In the genomic region with DNA sequence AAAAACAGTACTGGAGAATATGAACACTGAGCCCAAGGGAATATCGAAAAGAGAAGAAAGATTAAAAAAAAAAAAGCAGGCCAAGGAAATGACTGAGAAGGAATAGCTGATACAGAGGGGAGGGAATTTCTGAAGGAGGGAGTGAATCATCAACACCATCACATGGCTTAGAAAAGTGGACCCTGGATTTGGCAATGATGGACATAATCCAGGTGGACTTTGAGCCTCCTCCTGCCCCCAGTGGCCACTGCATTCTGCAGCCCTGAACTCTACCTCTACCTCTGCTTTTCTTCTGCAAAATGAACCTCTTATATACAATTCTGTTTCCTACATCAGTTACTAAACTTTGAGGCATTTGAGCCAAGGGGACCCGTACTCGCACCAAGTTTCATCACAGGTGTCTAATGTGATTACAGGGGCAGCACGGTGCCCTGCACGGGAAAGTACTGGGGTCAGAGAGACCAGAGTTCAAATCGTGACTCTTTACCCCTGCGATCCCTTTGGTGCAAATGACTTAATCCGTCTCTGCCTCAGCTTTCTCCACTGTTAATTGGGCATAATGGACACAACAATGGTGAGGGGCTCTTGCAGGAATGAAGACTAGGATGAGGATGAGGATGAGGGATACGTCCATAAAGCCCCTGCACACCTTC, we compare ENCODE assay signal across 8 cellular contexts. TPM values are rescaled to one million over a fixed set of nuclear protein-coding genes. Genes with fewer than 3 reads are reported as not detected.
DNase-seq lines count a peak whose midpoint lies in the region; ATAC-seq, FAIRE-seq and TF ChIP-seq lines count a peak whose summit lies in the region.

No MANE protein-coding gene starts in this region.

- WGBS in GM12878 (ENCODE audit: insufficient coverage, insufficient replicate concordance, low lambda C conversion rate, missing lambda C conversion rate), result 86% methylated on average over 9 of the region's 9 CpGs
- 84% methylated on average over 9 of the region's 9 CpGs for WGBS in mesenchymal stem cell

- 0 out of 3 replicates have a peak, but pooled peaks have one; percentile 9 for ATAC-seq in GM12878
- ATAC-seq in HG03045 (IDR thresholded peaks at IDR 0.05; ENCODE audit: unreplicated experiment), result no peak

- TF ChIP-seq POLR2A in GM12878 (IDR thresholded peaks at IDR 0.05; ENCODE audit: low read depth, low read length), result no peak

- H3K9me3 ChIP-seq in GM12878 (replicated peaks; ENCODE audit: control insufficient read depth, insufficient read depth, low read length), result no peaks in the 10 kb centered on the region
- H3K9me3 ChIP-seq in mesenchymal stem cell (ENCODE audit: control insufficient read depth, low read length), result no peaks in the 10 kb centered on the region

- RAD21 ChIA-PET in GM12878 (lab: Charles Lee; ENCODE audit: unreplicated experiment), result interaction anchor here (1.0 to 1.7 kb wide), 5 partner anchors 39 to 515 kb away, joined by 3 to 6 read pairs (median 3); partner anchors contain the start of gene FRYL

- peak overlapping the region; percentile 97 for H2AK5ac ChIP-seq in mesenchymal stem cell (ENCODE audit: low read length, severe bottlenecking)

- H3K79me1 ChIP-seq in mesenchymal stem cell (replicated peaks; ENCODE audit: low read length, poor library complexity, severe bottlenecking), result no peaks in the 10 kb centered on the region

- H2AFZ ChIP-seq in GM12878 (ENCODE audit: control insufficient read depth, low read depth, low read length), result no peak overlapping the region
- H2AFZ ChIP-seq in mesenchymal stem cell (ENCODE audit: low read depth, low read length), result no peak overlapping the region

- CTCF ChIA-PET in GM12878 (lab: Yijun Ruan, JAX), result interaction anchor here (1.4 to 3.8 kb wide), 4 partner anchors 75 to 327 kb away, joined by 4 to 23 read pairs (median 4); no protein-coding TSS in a partner anchor

- H2BK15ac ChIP-seq in mesenchymal stem cell (ENCODE audit: low read depth, poor library complexity, severe bottlenecking), result no peak overlapping the region

- in situ Hi-C loops in GM12878 (cut with MboI), result no loop called here

- H3K4me3 ChIP-seq in GM12878, result peak overlapping the region; percentile 86
- peak overlapping the region; percentile 65 to 70 for H3K4me3 ChIP-seq in mesenchymal stem cell (ENCODE audit: insufficient read depth in 1 of 2, low read depth in 1 of 2, low read length in 2 of 2)

- H3K9ac ChIP-seq in GM12878 (ENCODE audit: control insufficient read depth, insufficient read depth, low read length), result no peak overlapping the region
- H3K9ac ChIP-seq in mesenchymal stem cell (ENCODE audit: low read length), result peak overlapping the region; percentile 50

- TF ChIP-seq CTCF in GM12878 (IDR thresholded peaks at IDR 0.05 in 2 of 3, conservative IDR thresholded peaks at IDR 0.05 in 1 of 3; ENCODE audit: control insufficient read depth in 2 of 3, extremely low read depth in 1 of 3, insufficient read depth in 1 of 3, low read depth in 3 of 3, low read length in 3 of 3), result peak in 1 of 3 experiments; percentile 20; a peak in 1 of 6 replicates

- H4K20me1 ChIP-seq in GM12878 (ENCODE audit: control insufficient read depth, insufficient read depth), result no peaks in the 10 kb centered on the region

- peak overlapping the region; percentile 19 for H4K8ac ChIP-seq in mesenchymal stem cell (ENCODE audit: low read length)

- SMC1A ChIA-PET in GM12878 (lab: Charles Lee; ENCODE audit: uncharacterized antibody, unreplicated experiment), result interaction anchor here (1.1 kb wide), 1 partner anchor 53 kb away, joined by 3 read pairs; no protein-coding TSS in a partner anchor

- H3K36me3 ChIP-seq in GM12878 (ENCODE audit: control insufficient read depth in 2 of 2, insufficient read depth in 2 of 2, low read length in 1 of 2), result peaks cover 0 to 9% of the 10 kb centered on the region in 2 experiments; a peak in 1 of 4 replicates
- H3K36me3 ChIP-seq in mesenchymal stem cell (ENCODE audit: control insufficient read depth in 1 of 2, insufficient read depth in 2 of 2, low read depth in 1 of 2, low read length in 2 of 2), result peaks cover 2 to 6% of the 10 kb centered on the region in 2 experiments

- H2BK120ac ChIP-seq in mesenchymal stem cell (ENCODE audit: low read depth, low read length), result no peak overlapping the region

- no peak overlapping the region for H3K27ac ChIP-seq in GM12878 (ENCODE audit: control insufficient read depth, insufficient read depth)
- H3K27ac ChIP-seq in mesenchymal stem cell (ENCODE audit: low read length, poor library complexity, severe bottlenecking), result peak overlapping the region; percentile 96

- intact Hi-C loops in GM12878 (cut with micrococcal nuclease; ENCODE audit: unreplicated experiment), result loop anchor here (2.0 to 5.0 kb wide), 3 partner anchors 125 to 327 kb away; partner anchors contain the start of gene FRYL

- H4K91ac ChIP-seq in mesenchymal stem cell (ENCODE audit: low read length), result no peak overlapping the region

- H3K27me3 ChIP-seq in GM12878 (replicated peaks in 1 of 2; ENCODE audit: control insufficient read depth in 2 of 2, insufficient read depth in 2 of 2, low read length in 1 of 2) (no peaks in the 10 kb centered on the region), mesenchymal stem cell (ENCODE audit: control insufficient read depth in 1 of 2, insufficient read depth in 1 of 2, low read length in 2 of 2) (no peaks in the 10 kb centered on the region)

- no TSS peak for BruUV-seq in GM12878 (replicated peaks; lab: Mats Ljungman, UMichigan)

- H3K4me1 ChIP-seq in GM12878 (ENCODE audit: control insufficient read depth, insufficient read depth, low read length) (0 out of 2 replicates have a peak, but pooled peaks cover 4% of the 10 kb centered on the region), mesenchymal stem cell (ENCODE audit: control insufficient read depth, insufficient read depth, low read depth, low read length) (peaks cover 24% of the 10 kb centered on the region)

- H3K14ac ChIP-seq in mesenchymal stem cell (ENCODE audit: low read length in 2 of 2), result no peak overlapping the region

- DNase-seq in AG20443 (ENCODE audit: low spot score) (peak; percentile 30), HT1080 (ENCODE audit: low read depth) (peak; percentile 79), GM12878 (ENCODE audit: low read depth, low spot score) (no peak), mesenchymal stem cell (peak; percentile 52), NCI-H345 (lab: John Stamatoyannopoulos, UW) (no peak), NCI-H524 treated with DMSO at 0.1 percent for 48 hours (lab: John Stamatoyannopoulos, UW) (no peak), superior temporal gyrus (ENCODE audit: extremely low spot score) (no peak)

- no peak overlapping the region for H3K23ac ChIP-seq in mesenchymal stem cell (ENCODE audit: low read length in 2 of 2)

- peaks cover 5% of the 10 kb centered on the region for H3K79me2 ChIP-seq in GM12878 (ENCODE audit: control insufficient read depth, insufficient read depth, low read length)

- no peak for FAIRE-seq in GM12878 (lab: Jason Lieb, UNC)

- POLR2A ChIA-PET in GM12878 (lab: Charles Lee), result no interaction called here

- peak overlapping the region; percentile 13 to 47 for H3K4ac ChIP-seq in mesenchymal stem cell (ENCODE audit: low read depth in 1 of 2, low read length in 2 of 2)

- H2BK12ac ChIP-seq in mesenchymal stem cell (ENCODE audit: low read length in 2 of 2), result no peak overlapping the region

- H3K4me2 ChIP-seq in GM12878 (ENCODE audit: control insufficient read depth, insufficient read depth), result peak overlapping the region; percentile 93
- peak overlapping the region; percentile 37 for H3K4me2 ChIP-seq in mesenchymal stem cell (ENCODE audit: low read length, poor library complexity, severe bottlenecking)

- H3K18ac ChIP-seq in mesenchymal stem cell (ENCODE audit: low read depth in 1 of 2, low read length in 2 of 2), result peak overlapping the region in 1 of 2 experiments; percentile 15

- no peak for TF ChIP-seq RAD21 in GM12878 (IDR thresholded peaks at IDR 0.05; ENCODE audit: insufficient read depth, low read depth, low read length)

- TF ChIP-seq EP300 in GM12878 (IDR thresholded peaks at IDR 0.05; ENCODE audit: borderline replicate concordance in 1 of 2, control insufficient read depth in 1 of 2, low read depth in 2 of 2, low read length in 2 of 2), result no peak

- peak overlapping the region; percentile 1 for H2BK5ac ChIP-seq in mesenchymal stem cell (ENCODE audit: low read depth, low read length, poor library complexity, severe bottlenecking)

TF ChIP-seq in GM12878, 131 proteins besides CTCF, POLR2A, EP300 and RAD21 (continues in another document):
- TF ChIP-seq, protein P1, sequence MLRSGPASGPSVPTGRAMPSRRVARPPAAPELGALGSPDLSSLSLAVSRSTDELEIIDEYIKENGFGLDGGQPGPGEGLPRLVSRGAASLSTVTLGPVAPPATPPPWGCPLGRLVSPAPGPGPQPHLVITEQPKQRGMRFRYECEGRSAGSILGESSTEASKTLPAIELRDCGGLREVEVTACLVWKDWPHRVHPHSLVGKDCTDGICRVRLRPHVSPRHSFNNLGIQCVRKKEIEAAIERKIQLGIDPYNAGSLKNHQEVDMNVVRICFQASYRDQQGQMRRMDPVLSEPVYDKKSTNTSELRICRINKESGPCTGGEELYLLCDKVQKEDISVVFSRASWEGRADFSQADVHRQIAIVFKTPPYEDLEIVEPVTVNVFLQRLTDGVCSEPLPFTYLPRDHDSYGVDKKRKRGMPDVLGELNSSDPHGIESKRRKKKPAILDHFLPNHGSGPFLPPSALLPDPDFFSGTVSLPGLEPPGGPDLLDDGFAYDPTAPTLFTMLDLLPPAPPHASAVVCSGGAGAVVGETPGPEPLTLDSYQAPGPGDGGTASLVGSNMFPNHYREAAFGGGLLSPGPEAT (IDR thresholded peaks at IDR 0.05; ENCODE audit: low read depth), result no peak

RNA-seq across cellular contexts. Expression of gene OCIAD2, which starts 1.1 kb away (rescaled TPM):
- total RNA-seq in HT1080 (2014; rRNA removed; shearing (Covaris generic)), result 247 and 261 TPM in 2 replicates
- 126 and 137 TPM in 2 replicates for polyA plus RNA-seq in HT1080 (2015; cell fraction: cytosol; rRNA removed)
- 40.9 and 51.7 TPM in 2 replicates for polyA plus RNA-seq in HT1080 (2015; cell fraction: nucleus; rRNA removed)
- total RNA-seq in GM12878 (2013; cell fraction: nucleolus; rRNA removed), result 13.6 and 14.8 TPM in 2 replicates
- 74.3 and 82.6 TPM in 2 replicates for total RNA-seq in GM12878 (2014; rRNA removed)
- total RNA-seq in GM12878 (2014; rRNA removed; fragmentation: Illumina TruSeq; extraction: Trizol), result 42.1 and 42.4 TPM in 2 replicates
- 44.5 and 53.7 TPM in 2 replicates for total RNA-seq in GM12878 (2021)
- 55.1 TPM for polyA plus RNA-seq in GM12878 (2011; ENCODE audit: low read depth)
- 100 and 114 TPM in 2 replicates for polyA plus RNA-seq in GM12878 (2011; rRNA removed)
- polyA plus RNA-seq in GM12878 (2011; cell fraction: cytosol; rRNA removed), result 74.0 and 96.8 TPM in 2 replicates
- polyA plus RNA-seq in GM12878 (2011; cell fraction: nucleus; rRNA removed), result 53.2 and 71.9 TPM in 2 replicates
- polyA plus RNA-seq in GM12878 (2012), result 43.1 and 65.6 TPM in 2 replicates
- polyA plus RNA-seq in GM12878 (2014; fragmentation: Illumina TruSeq; extraction: Trizol), result 26.2 and 70.2 TPM in 2 replicates
- polyA plus RNA-seq in GM12878 (2014; fragmentation: Nextera tagmentation; extraction: Ambion mirVana), result 10 to 100 TPM; 60.1 to 65.1 TPM
- 69.9 and 88.7 TPM in 2 replicates for polyA plus RNA-seq in GM12878 (2014; rRNA removed)
- 100 to 1,000 TPM; 135 to 140 TPM for polyA plus RNA-seq in GM12878 (2016; fragmentation: Nextera tagmentation; extraction: Ambion mirVana)
- polyA minus RNA-seq in GM12878 (2011; rRNA and poly(A)+ RNA removed), result 23.6 and 34.9 TPM in 2 replicates
- 6.3 and 20.0 TPM in 2 replicates for polyA minus RNA-seq in GM12878 (2011; cell fraction: cytosol; rRNA and poly(A)+ RNA removed)
- polyA minus RNA-seq in GM12878 (2011; cell fraction: nucleus; rRNA and poly(A)+ RNA removed), result 19.2 and 26.4 TPM in 2 replicates
- polyA plus RNA-seq in mesenchymal stem cell (2013, experiment 1 of 2), result 40.7 TPM
- 45.4 TPM for polyA plus RNA-seq in mesenchymal stem cell (2013, experiment 2 of 2)

Comparison
In these comparisons a context has a peak if more than half of its experiments do, and no peak if none do; other contexts are left out.
1. DNase-seq: peak in AG20443 (single experiment), HT1080 (single experiment) and mesenchymal stem cell (single experiment); none in GM12878 (single experiment), NCI-H345 (single experiment), NCI-H524 treated with DMSO at 0.1 percent for 48 hours (single experiment) and superior temporal gyrus (single experiment).